Comparison of ENCODE assay signal across 18 cellular contexts in the genomic region with DNA sequence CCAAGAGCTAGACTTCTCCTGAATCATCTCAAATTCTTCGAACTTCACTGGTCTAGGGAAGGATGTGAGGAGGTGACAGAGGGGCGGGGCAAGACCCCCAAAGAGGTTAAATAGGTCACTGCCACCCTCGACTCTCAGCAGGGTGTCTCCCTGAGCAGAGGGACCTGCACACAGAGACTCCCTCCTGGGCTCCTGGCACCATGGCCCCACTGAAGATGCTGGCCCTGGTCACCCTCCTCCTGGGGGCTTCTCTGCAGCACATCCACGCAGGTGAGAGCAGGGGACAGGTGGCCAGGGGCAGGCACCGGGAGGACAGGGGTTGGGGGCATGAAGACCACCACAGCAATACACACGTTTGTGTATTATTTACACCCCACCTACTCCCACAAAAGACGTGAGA. TPM values are rescaled to one million over a fixed set of nuclear protein-coding genes. Genes with fewer than 3 reads are reported as not detected.
DNase-seq lines count a peak whose midpoint lies in the region; ATAC-seq and TF ChIP-seq lines count a peak whose summit lies in the region.
"Had no signal": no experiment of that assay in that cellular context is flagged by ENCODE, and none has a peak within 500 bp of the region (broad histone marks: within the 10 kb centered on the region; RNA-seq: fewer than 3 reads in every experiment).

No MANE protein-coding gene starts in this region.

- DNase-seq in naive B cell = no peak
- no peak for DNase-seq in glutamatergic neuron
- DNase-seq in Kasumi-1 (lab: John Stamatoyannopoulos, UW) = no peak
- no peak for DNase-seq in MM.1S
- DNase-seq in head of caudate nucleus = no peak
- DNase-seq: CD4-positive, alpha-beta memory T cell; DMS79; NCI-H187 treated with DMSO at 0.1 percent for 48 hours; NCI-H2171; NCI-H774; SHP77 treated with DMSO at 0.1 percent for 48 hours had no signal

- H3K27me3 Mint-ChIP-seq in naive B cell (peaks cover 7 to 18% (median 7%) of the 10 kb centered on the region in 3 donors), glutamatergic neuron (ENCODE audit: unreplicated experiment) (peaks cover 4% of the 10 kb centered on the region)

- intact Hi-C loops in head of caudate nucleus (cut with DNase I) = no loop called here

- H3K36me3 Mint-ChIP-seq in naive B cell (no peaks in the 10 kb centered on the region), glutamatergic neuron (ENCODE audit: unreplicated experiment) (peaks cover 7% of the 10 kb centered on the region)
- H3K36me3 Mint-ChIP-seq: CD4-positive, alpha-beta memory T cell had no signal

- H3K27me3 ChIP-seq in BLaER1 (no peaks in the 10 kb centered on the region), MM.1S (replicated peaks; ENCODE audit: insufficient read depth, low read length) (peaks cover 19% of the 10 kb centered on the region; the same call in 1 of the 2 replicates)

- H4K20me1 ChIP-seq in BLaER1 = no peaks in the 10 kb centered on the region
- no peaks in the 10 kb centered on the region for H4K20me1 ChIP-seq in MM.1S (ENCODE audit: insufficient read depth, low read length)

- H3K36me3 ChIP-seq in BLaER1 (no peaks in the 10 kb centered on the region), MM.1S (replicated peaks; ENCODE audit: insufficient read depth, low read length) (no peaks in the 10 kb centered on the region)

- H3K9me3 Mint-ChIP-seq in naive B cell (peaks cover 0 to 1% (median 0%) of the 10 kb centered on the region in 7 donors), glutamatergic neuron (ENCODE audit: unreplicated experiment) (peaks cover 7% of the 10 kb centered on the region)
- H3K9me3 Mint-ChIP-seq: CD4-positive, alpha-beta memory T cell; GM23338 had no signal

- ATAC-seq in GM19043 (IDR thresholded peaks at IDR 0.05; ENCODE audit: low read depth, unreplicated experiment) = peak; percentile 15
- ATAC-seq in HG03354 (IDR thresholded peaks at IDR 0.05; ENCODE audit: poor library complexity, severe bottlenecking, unreplicated experiment) = peak; percentile 8
- ATAC-seq in naive B cell (ENCODE audit: low read depth in 2 of 2) = peak; percentile 13 to 20
- ATAC-seq: A549, GM23338 had no signal

- H3K27ac Mint-ChIP-seq in naive B cell (peak overlapping the region; percentile 56 to 93 (median 68)), glutamatergic neuron (ENCODE audit: unreplicated experiment) (no peak overlapping the region)
- H3K27ac Mint-ChIP-seq: CD4-positive, alpha-beta memory T cell; GM23338 had no signal

- H3K27ac ChIP-seq in BLaER1 = peak overlapping the region; percentile 63; the same call in 1 of the 2 replicates
- no peak overlapping the region for H3K27ac ChIP-seq in MM.1S (ENCODE audit: low read length)
- H3K27ac ChIP-seq: A549, KMS-11 had no signal

- H3K9me3 ChIP-seq in BLaER1 = no peaks in the 10 kb centered on the region
- H3K9me3 ChIP-seq in MM.1S (replicated peaks; ENCODE audit: insufficient read depth, low read length) = no peaks in the 10 kb centered on the region
- H3K9me3 ChIP-seq: A549 had no signal

- H2AFZ ChIP-seq in MM.1S (ENCODE audit: low read length) = no peak overlapping the region
- H2AFZ ChIP-seq: GM23338 had no signal

- no peaks in the 10 kb centered on the region for H3K79me2 ChIP-seq in MM.1S (ENCODE audit: low read length)

- H3K9ac ChIP-seq in BLaER1 = no peak overlapping the region
- H3K9ac ChIP-seq in MM.1S (ENCODE audit: low read length) = no peak overlapping the region
- H3K9ac ChIP-seq: KMS-11 had no signal

- H3K4me1 Mint-ChIP-seq in naive B cell (peaks cover 53 to 72% (median 60%) of the 10 kb centered on the region in 3 donors), glutamatergic neuron (ENCODE audit: low read depth, unreplicated experiment) (peaks cover 11% of the 10 kb centered on the region)

- H3K4me1 ChIP-seq in BLaER1 (peaks cover 79% of the 10 kb centered on the region), MM.1S (ENCODE audit: low read length) (no peaks in the 10 kb centered on the region)

- H3K9me2 ChIP-seq in MM.1S (replicated peaks; ENCODE audit: insufficient read depth, low read length) = no peaks in the 10 kb centered on the region

- no peak for TF ChIP-seq CTCF in glutamatergic neuron (IDR thresholded peaks at IDR 0.05; ENCODE audit: partially characterized antibody, unreplicated experiment)
- TF ChIP-seq CTCF in MM.1S (IDR thresholded peaks at IDR 0.05; ENCODE audit: low read length) = no peak

- H3K4me3 Mint-ChIP-seq in naive B cell (peak overlapping the region in 6 of 8 donors; percentile 24 to 88 (median 56)), glutamatergic neuron (ENCODE audit: unreplicated experiment) (no peak overlapping the region)
- H3K4me3 Mint-ChIP-seq: CD4-positive, alpha-beta memory T cell; GM23338 had no signal

- no peak overlapping the region for H3K4me3 ChIP-seq in BLaER1
- H3K4me3 ChIP-seq in MM.1S (ENCODE audit: low read length) = no peak overlapping the region
- H3K4me3 ChIP-seq: A549, GM23338 had no signal

- H3F3A ChIP-seq in MM.1S (ENCODE audit: insufficient read depth, low read length) = no peaks in the 10 kb centered on the region

- H3K4me2 ChIP-seq in BLaER1 (peak overlapping the region; percentile 73), MM.1S (ENCODE audit: low read depth, low read length) (no peak overlapping the region)
- H3K4me2 ChIP-seq: A549, GM23338, KMS-11 had no signal

RNA-seq across cellular contexts. Expression of a gene that starts 9.2 kb away (rescaled TPM):
- not detected for polyA plus RNA-seq in naive B cell (ENCODE audit: low read depth in 6 of 6)
- not detected for total RNA-seq in glutamatergic neuron (ENCODE audit: unreplicated experiment)
- total RNA-seq: CD4-positive, alpha-beta memory T cell; GM23338; NCI-H460 had no signal
- polyA plus RNA-seq: A549; CD4-positive, alpha-beta memory T cell; GM23338 had no signal

RNA-seq across cellular contexts. Expression of a gene that starts 33.5 kb away (rescaled TPM):
- polyA plus RNA-seq in naive B cell (ENCODE audit: low read depth in 6 of 6) = 10 to 100 TPM; 33.4 to 67.2 (median 40.9) TPM
- total RNA-seq in glutamatergic neuron (ENCODE audit: unreplicated experiment) = 129 TPM

RNA-seq across cellular contexts. Expression of a gene that starts 33.5 kb away (rescaled TPM):
- polyA plus RNA-seq in naive B cell (ENCODE audit: low read depth in 6 of 6) = 10 to 100 TPM; 17.6 to 42.2 (median 23.3) TPM
- 45.1 TPM for total RNA-seq in glutamatergic neuron (ENCODE audit: unreplicated experiment)

RNA-seq across cellular contexts. Expression of a gene that starts 41.4 kb away (rescaled TPM):
- not detected for polyA plus RNA-seq in naive B cell (ENCODE audit: low read depth in 6 of 6)
- total RNA-seq in glutamatergic neuron (ENCODE audit: unreplicated experiment) = not detected
- total RNA-seq: CD4-positive, alpha-beta memory T cell; NCI-H460 had no signal
- polyA plus RNA-seq: CD4-positive, alpha-beta memory T cell had no signal

RNA-seq across cellular contexts. Expression of a gene that starts 48.7 kb away (rescaled TPM):
- 10 to 100 TPM; 33.6 to 59.9 (median 39.7) TPM for polyA plus RNA-seq in naive B cell (ENCODE audit: low read depth in 6 of 6)
- total RNA-seq in glutamatergic neuron (ENCODE audit: unreplicated experiment) = 48.1 TPM
